In genomic region chr22:23608583-23608982, GRCh38 we compare ENCODE assay signal across 1 cellular context.
TF ChIP-seq lines count a peak whose summit lies in the region.

No MANE protein-coding gene starts in this region.

TF ChIP-seq in HepG2, 621 proteins besides CTCF, POLR2A, EP300 and RAD21 (continued from another document):
- peak; percentile 96 for TF ChIP-seq MIER2 (CRISPR knock-in tag; IDR thresholded peaks at IDR 0.05)
- TF ChIP-seq ZNF547 (CRISPR knock-in tag; IDR thresholded peaks at IDR 0.05): 0 out of 2 replicates have a peak, but pooled peaks have one; percentile 54
